In genomic region chr21:26833460-26833939, GRCh38 we compare ENCODE assay signal across 17 cellular contexts. TPM values are rescaled to one million over a fixed set of nuclear protein-coding genes. Genes with fewer than 3 reads are reported as not detected.
DNase-seq lines count a peak whose midpoint lies in the region; ATAC-seq and TF ChIP-seq lines count a peak whose summit lies in the region.
"Had no signal": no experiment of that assay in that cellular context is flagged by ENCODE, and none has a peak within 500 bp of the region (broad histone marks: within the 10 kb centered on the region; RNA-seq: fewer than 3 reads in every experiment).

No MANE protein-coding gene starts in this region.

- CTCF ChIA-PET in MCF 10A (lab: Yijun Ruan, JAX) = interaction anchor here (0.6 to 2.6 kb wide), 6 partner anchors 10 to 1703 kb away, joined by 3 to 14 read pairs (median 4); no protein-coding TSS in a partner anchor

- POLR2A ChIA-PET in MCF 10A (lab: Yijun Ruan, JAX) = no interaction called here

- peak; percentile 55 for DNase-seq in MCF 10A (ENCODE audit: unreplicated experiment)
- no peak for DNase-seq in breast epithelium (ENCODE audit: low spot score in 2 of 2)
- no peak for DNase-seq in left cardiac atrium
- no peak for DNase-seq in nephron progenitor cell
- peak; percentile 48 to 78 for DNase-seq in aorta
- no peak for DNase-seq in ACHN
- no peak for DNase-seq in MV-4-11 (lab: John Stamatoyannopoulos, UW)
- DNase-seq in mesothelial cell of epicardium (ENCODE audit: low spot score in 2 of 2, unreplicated experiment in 2 of 2) = no peak
- DNase-seq: activated CD4-positive, alpha-beta T cell treated with anti-CD3 and anti-CD28 coated beads, Interleukin-2, amount 10 ng/mL, durations not matched to agents 7 days and 5 days; activated effector memory CD4-positive, alpha-beta T cell treated with Interleukin-2 at 50 U/mL for 16 hours; activated naive CD8-positive, alpha-beta T cell treated with anti-CD3 and anti-CD28 coated beads, Interleukin-2, amount 50 U/mL, for 24 hours; foreskin melanocyte; midbrain; NCI-H2107; stimulated activated CD4-positive, alpha-beta T cell treated with anti-CD3 and anti-CD28 coated beads, Interleukin-12 subunit alpha, Interleukin-12 subunit beta, amount 100 ng/mL, for 4 hours; uterus had no signal

- H3K9me3 Mint-ChIP-seq in MCF 10A (ENCODE audit: unreplicated experiment) (no peaks in the 10 kb centered on the region), nephron progenitor cell (no peaks in the 10 kb centered on the region), mesothelial cell of epicardium (no peaks in the 10 kb centered on the region)
- H3K9me3 Mint-ChIP-seq: activated CD4-positive, alpha-beta T cell treated with anti-CD3 and anti-CD28 coated beads, Interleukin-2, amount 10 ng/mL, durations not matched to agents 7 days and 5 days; activated naive CD8-positive, alpha-beta T cell treated with anti-CD3 and anti-CD28 coated beads, Interleukin-2, amount 50 U/mL, for 24 hours had no signal

- in situ Hi-C loops in ACHN (cut with HindIII; ENCODE audit: low pct_ligation_motif_present, low pct_unique_long_range_greater_than_20kb, low sequenced_read_pairs) = no loop called here

- no peak overlapping the region for H3K4me3 ChIP-seq in breast epithelium
- H3K4me3 ChIP-seq in aorta (ENCODE audit: low read length in 2 of 2) = no peak overlapping the region
- H3K4me3 ChIP-seq: uterus had no signal

- H3K27me3 ChIP-seq in breast epithelium (no peaks in the 10 kb centered on the region), aorta (ENCODE audit: control insufficient read depth in 1 of 2, insufficient read depth in 2 of 2, low read length in 1 of 2) (no peaks in the 10 kb centered on the region)
- H3K27me3 ChIP-seq: BE2C, uterus had no signal

- no peak for TF ChIP-seq POLR2A in breast epithelium (IDR thresholded peaks at IDR 0.05)

- H3K27me3 Mint-ChIP-seq in MCF 10A (ENCODE audit: insufficient read depth, unreplicated experiment) (no peaks in the 10 kb centered on the region), nephron progenitor cell (ENCODE audit: low read depth, poor library complexity) (no peaks in the 10 kb centered on the region), mesothelial cell of epicardium (ENCODE audit: low read depth) (no peaks in the 10 kb centered on the region)

- H3K36me3 Mint-ChIP-seq in MCF 10A (ENCODE audit: insufficient read depth, unreplicated experiment) (no peaks in the 10 kb centered on the region), nephron progenitor cell (ENCODE audit: low read depth) (peaks cover 26% of the 10 kb centered on the region), mesothelial cell of epicardium (peaks cover 22% of the 10 kb centered on the region)

- TF ChIP-seq CTCF in MCF 10A (IDR thresholded peaks at IDR 0.05; ENCODE audit: unreplicated experiment) = no peak
- no peak for TF ChIP-seq CTCF in breast epithelium (IDR thresholded peaks at IDR 0.05)
- TF ChIP-seq CTCF in nephron progenitor cell (IDR thresholded peaks at IDR 0.05) = no peak
- no peak for TF ChIP-seq CTCF in mesothelial cell of epicardium (IDR thresholded peaks at IDR 0.05; ENCODE audit: unreplicated experiment)

- no TSS peak for BruUV-seq in MCF 10A (replicated peaks; lab: Mats Ljungman, UMichigan)

- intact Hi-C loops in MCF 10A (cut with micrococcal nuclease) (no loop called here), breast epithelium (cut with DNase I; ENCODE audit: low total_unique reads) (no loop called here), left cardiac atrium (cut with DNase I) (no loop called here), aorta (cut with DNase I) (loop anchor here in 1 of 2 donors (10.0 kb wide), 1 partner anchor 1099 kb away; the partner anchor contains the start of genes ATP5PF and GABPA)

- no peaks in the 10 kb centered on the region for H3K36me3 ChIP-seq in breast epithelium
- peaks cover 2 to 6% of the 10 kb centered on the region in 2 donors for H3K36me3 ChIP-seq in aorta (ENCODE audit: control insufficient read depth in 1 of 2, insufficient read depth in 2 of 2, low read length in 1 of 2)
- H3K36me3 ChIP-seq: uterus had no signal

- H3K4me3 Mint-ChIP-seq in MCF 10A (ENCODE audit: unreplicated experiment) = no peak overlapping the region
- H3K4me3 Mint-ChIP-seq in nephron progenitor cell = no peak overlapping the region
- no peak overlapping the region for H3K4me3 Mint-ChIP-seq in mesothelial cell of epicardium
- H3K4me3 Mint-ChIP-seq: activated CD4-positive, alpha-beta T cell treated with anti-CD3 and anti-CD28 coated beads, Interleukin-2, amount 10 ng/mL, durations not matched to agents 7 days and 5 days; activated naive CD8-positive, alpha-beta T cell treated with anti-CD3 and anti-CD28 coated beads, Interleukin-2, amount 50 U/mL, for 24 hours had no signal

- H3K27ac Mint-ChIP-seq in MCF 10A (ENCODE audit: low read depth, unreplicated experiment) (no peak overlapping the region), nephron progenitor cell (peak overlapping the region; percentile 19), mesothelial cell of epicardium (no peak overlapping the region)
- H3K27ac Mint-ChIP-seq: activated CD4-positive, alpha-beta T cell treated with anti-CD3 and anti-CD28 coated beads, Interleukin-2, amount 10 ng/mL, durations not matched to agents 7 days and 5 days; activated naive CD8-positive, alpha-beta T cell treated with anti-CD3 and anti-CD28 coated beads, Interleukin-2, amount 50 U/mL, for 24 hours had no signal

- no peaks in the 10 kb centered on the region for H3K9me3 ChIP-seq in breast epithelium
- H3K9me3 ChIP-seq in aorta (ENCODE audit: control insufficient read depth, low read length) = no peaks in the 10 kb centered on the region
- H3K9me3 ChIP-seq: BE2C, uterus had no signal

- H3K27ac ChIP-seq in breast epithelium = peak overlapping the region in 1 of 2 donors; percentile 0
- H3K27ac ChIP-seq in aorta (ENCODE audit: low read depth in 1 of 2, low read length in 2 of 2) = peak overlapping the region in 1 of 2 donors; percentile 14

- ATAC-seq in left cardiac atrium = peak; percentile 64
- peak; percentile 28 for ATAC-seq in aorta (ENCODE audit: low FRiP score)
- ATAC-seq: activated naive CD8-positive, alpha-beta T cell treated with anti-CD3 and anti-CD28 coated beads, Interleukin-2, amount 50 U/mL, for 24 hours had no signal

- H3K4me1 ChIP-seq in breast epithelium (no peaks in the 10 kb centered on the region), aorta (ENCODE audit: control insufficient read depth in 1 of 2, insufficient read depth in 2 of 2, low read length in 2 of 2) (no peaks in the 10 kb centered on the region)
- H3K4me1 ChIP-seq: BE2C, uterus had no signal

- peaks cover 15% of the 10 kb centered on the region for H3K4me1 Mint-ChIP-seq in MCF 10A (ENCODE audit: insufficient read depth, unreplicated experiment)
- H3K4me1 Mint-ChIP-seq in nephron progenitor cell = peaks cover 16% of the 10 kb centered on the region
- peaks cover 22% of the 10 kb centered on the region for H3K4me1 Mint-ChIP-seq in mesothelial cell of epicardium

- WGBS in aorta, 2 donors = 41 to 42% methylated on average over 6 of the region's 6 CpGs

RNA-seq across cellular contexts. Expression of gene ADAMTS1, which starts 11.7 kb away (rescaled TPM):
- total RNA-seq in MCF 10A (2022) (1.3 and 1.4 TPM in 2 replicates), breast epithelium (100 to 1,000 TPM in 1 of 3 donors, 10 to 100 TPM in 2; 72.0 to 198 (median 72.7) TPM), left cardiac atrium (100 to 1,000 TPM; 139 to 143 TPM), aorta (100 to 1,000 TPM; 265 to 750 TPM), mesothelial cell of epicardium (67.8 to 77.6 TPM (median 72.7 TPM) in 3 replicates)
- polyA plus RNA-seq in aorta = 100 to 1,000 TPM in 1 of 2 donors, 10 to 100 TPM in 1; 39.3 to 384 TPM

Comparison
In these comparisons a context has a peak if more than half of its experiments do, and no peak if none do; other contexts are left out.
1. DNase-seq: peak in MCF 10A (single experiment) and aorta (2 of 2); none in breast epithelium (0 of 2), left cardiac atrium (single experiment), nephron progenitor cell (single experiment), ACHN (single experiment), MV-4-11 (single experiment) and mesothelial cell of epicardium (0 of 2).
2. RNA of gene ADAMTS1, which starts 11.7 kb away (total RNA-seq): 265 to 750 TPM in aorta, 139 to 143 TPM in left cardiac atrium, 67.8 to 77.6 TPM in mesothelial cell of epicardium and 72.0 to 198 TPM in breast epithelium; 1.3 to 1.4 TPM in MCF 10A; every median in the first group is over 10 times any median in the second.